1 cellular context compared by ENCODE assay signal in genomic region chr5:124661317-124662141, GRCh38.
TF ChIP-seq lines count a peak whose summit lies in the region.

No MANE protein-coding gene starts in this region.

TF ChIP-seq in GM12878, 131 proteins besides CTCF, POLR2A, EP300 and RAD21 (continued from another document):
- TF ChIP-seq, protein P1, sequence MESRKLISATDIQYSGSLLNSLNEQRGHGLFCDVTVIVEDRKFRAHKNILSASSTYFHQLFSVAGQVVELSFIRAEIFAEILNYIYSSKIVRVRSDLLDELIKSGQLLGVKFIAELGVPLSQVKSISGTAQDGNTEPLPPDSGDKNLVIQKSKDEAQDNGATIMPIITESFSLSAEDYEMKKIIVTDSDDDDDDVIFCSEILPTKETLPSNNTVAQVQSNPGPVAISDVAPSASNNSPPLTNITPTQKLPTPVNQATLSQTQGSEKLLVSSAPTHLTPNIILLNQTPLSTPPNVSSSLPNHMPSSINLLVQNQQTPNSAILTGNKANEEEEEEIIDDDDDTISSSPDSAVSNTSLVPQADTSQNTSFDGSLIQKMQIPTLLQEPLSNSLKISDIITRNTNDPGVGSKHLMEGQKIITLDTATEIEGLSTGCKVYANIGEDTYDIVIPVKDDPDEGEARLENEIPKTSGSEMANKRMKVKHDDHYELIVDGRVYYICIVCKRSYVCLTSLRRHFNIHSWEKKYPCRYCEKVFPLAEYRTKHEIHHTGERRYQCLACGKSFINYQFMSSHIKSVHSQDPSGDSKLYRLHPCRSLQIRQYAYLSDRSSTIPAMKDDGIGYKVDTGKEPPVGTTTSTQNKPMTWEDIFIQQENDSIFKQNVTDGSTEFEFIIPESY (IDR thresholded peaks at IDR 0.05): no peak
- TF ChIP-seq BRCA1 (IDR thresholded peaks at IDR 0.05; ENCODE audit: low read depth, low read length) (no peak), POU2F2 (IDR thresholded peaks at IDR 0.05; ENCODE audit: borderline replicate concordance, low read depth, low read length) (no peak), MYB (IDR thresholded peaks at IDR 0.05; ENCODE audit: borderline replicate concordance, low read depth, low read length) (no peak), PAX5 (IDR thresholded peaks at IDR 0.05; ENCODE audit: borderline replicate concordance, low read depth, low read length) (0 out of 2 replicates have a peak, but pooled peaks have one; percentile 25), MEF2B (IDR thresholded peaks at IDR 0.05; ENCODE audit: partially characterized antibody, poor library complexity, severe bottlenecking) (peak; percentile 14), NBN (IDR thresholded peaks at IDR 0.05) (0 out of 2 replicates have a peak, but pooled peaks have one; percentile 12), ZZZ3 (IDR thresholded peaks at IDR 0.05; ENCODE audit: control insufficient read depth, insufficient read length, low read depth) (no peak), IKZF2 (IDR thresholded peaks at IDR 0.05) (peak; percentile 59 to 64; a peak in 3 of 4 replicates), SRF (IDR thresholded peaks at IDR 0.05; ENCODE audit: low read depth in 2 of 2, low read length in 2 of 2) (no peak), CREB1 (IDR thresholded peaks at IDR 0.05; ENCODE audit: low read depth) (no peak), EED (IDR thresholded peaks at IDR 0.05; ENCODE audit: low read depth) (no peak), ZNF24 (IDR thresholded peaks at IDR 0.05) (no peak), IKZF1 (conservative IDR thresholded peaks at IDR 0.05) (peak; percentile 52), FOS (IDR thresholded peaks at IDR 0.05; ENCODE audit: borderline replicate concordance, extremely low read depth, insufficient read length) (no peak), JUND (IDR thresholded peaks at IDR 0.05; ENCODE audit: low read depth, low read length) (no peak), BCL11A (IDR thresholded peaks at IDR 0.05; ENCODE audit: low read depth, low read length) (no peak; the same call in 1 of the 2 replicates), ATF7 (IDR thresholded peaks at IDR 0.05; ENCODE audit: low read depth) (peak; percentile 57; the same call in 1 of the 2 replicates)
- TF ChIP-seq, protein P2, sequence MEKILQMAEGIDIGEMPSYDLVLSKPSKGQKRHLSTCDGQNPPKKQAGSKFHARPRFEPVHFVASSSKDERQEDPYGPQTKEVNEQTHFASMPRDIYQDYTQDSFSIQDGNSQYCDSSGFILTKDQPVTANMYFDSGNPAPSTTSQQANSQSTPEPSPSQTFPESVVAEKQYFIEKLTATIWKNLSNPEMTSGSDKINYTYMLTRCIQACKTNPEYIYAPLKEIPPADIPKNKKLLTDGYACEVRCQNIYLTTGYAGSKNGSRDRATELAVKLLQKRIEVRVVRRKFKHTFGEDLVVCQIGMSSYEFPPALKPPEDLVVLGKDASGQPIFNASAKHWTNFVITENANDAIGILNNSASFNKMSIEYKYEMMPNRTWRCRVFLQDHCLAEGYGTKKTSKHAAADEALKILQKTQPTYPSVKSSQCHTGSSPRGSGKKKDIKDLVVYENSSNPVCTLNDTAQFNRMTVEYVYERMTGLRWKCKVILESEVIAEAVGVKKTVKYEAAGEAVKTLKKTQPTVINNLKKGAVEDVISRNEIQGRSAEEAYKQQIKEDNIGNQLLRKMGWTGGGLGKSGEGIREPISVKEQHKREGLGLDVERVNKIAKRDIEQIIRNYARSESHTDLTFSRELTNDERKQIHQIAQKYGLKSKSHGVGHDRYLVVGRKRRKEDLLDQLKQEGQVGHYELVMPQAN (conservative IDR thresholded peaks at IDR 0.05): no peak
- TF ChIP-seq, protein P3, sequence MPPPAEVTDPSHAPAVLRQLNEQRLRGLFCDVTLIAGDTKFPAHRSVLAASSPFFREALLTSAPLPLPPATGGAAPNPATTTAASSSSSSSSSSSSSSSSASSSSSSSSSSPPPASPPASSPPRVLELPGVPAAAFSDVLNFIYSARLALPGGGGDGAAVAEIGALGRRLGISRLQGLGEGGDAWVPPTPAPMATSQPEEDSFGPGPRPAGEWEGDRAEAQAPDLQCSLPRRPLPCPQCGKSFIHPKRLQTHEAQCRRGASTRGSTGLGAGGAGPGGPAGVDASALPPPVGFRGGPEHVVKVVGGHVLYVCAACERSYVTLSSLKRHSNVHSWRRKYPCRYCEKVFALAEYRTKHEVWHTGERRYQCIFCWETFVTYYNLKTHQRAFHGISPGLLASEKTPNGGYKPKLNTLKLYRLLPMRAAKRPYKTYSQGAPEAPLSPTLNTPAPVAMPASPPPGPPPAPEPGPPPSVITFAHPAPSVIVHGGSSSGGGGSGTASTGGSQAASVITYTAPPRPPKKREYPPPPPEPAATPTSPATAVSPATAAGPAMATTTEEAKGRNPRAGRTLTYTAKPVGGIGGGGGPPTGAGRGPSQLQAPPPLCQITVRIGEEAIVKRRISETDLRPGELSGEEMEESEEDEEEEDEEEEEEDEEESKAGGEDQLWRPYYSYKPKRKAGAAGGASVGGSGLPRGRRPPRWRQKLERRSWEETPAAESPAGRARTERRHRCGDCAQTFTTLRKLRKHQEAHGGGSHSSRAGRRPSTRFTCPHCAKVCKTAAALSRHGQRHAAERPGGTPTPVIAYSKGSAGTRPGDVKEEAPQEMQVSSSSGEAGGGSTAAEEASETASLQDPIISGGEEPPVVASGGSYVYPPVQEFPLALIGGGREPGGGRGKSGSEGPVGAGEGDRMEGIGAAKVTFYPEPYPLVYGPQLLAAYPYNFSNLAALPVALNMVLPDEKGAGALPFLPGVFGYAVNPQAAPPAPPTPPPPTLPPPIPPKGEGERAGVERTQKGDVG (CRISPR knock-in tag; IDR thresholded peaks at IDR 0.05): no peak
- TF ChIP-seq, protein P4, sequence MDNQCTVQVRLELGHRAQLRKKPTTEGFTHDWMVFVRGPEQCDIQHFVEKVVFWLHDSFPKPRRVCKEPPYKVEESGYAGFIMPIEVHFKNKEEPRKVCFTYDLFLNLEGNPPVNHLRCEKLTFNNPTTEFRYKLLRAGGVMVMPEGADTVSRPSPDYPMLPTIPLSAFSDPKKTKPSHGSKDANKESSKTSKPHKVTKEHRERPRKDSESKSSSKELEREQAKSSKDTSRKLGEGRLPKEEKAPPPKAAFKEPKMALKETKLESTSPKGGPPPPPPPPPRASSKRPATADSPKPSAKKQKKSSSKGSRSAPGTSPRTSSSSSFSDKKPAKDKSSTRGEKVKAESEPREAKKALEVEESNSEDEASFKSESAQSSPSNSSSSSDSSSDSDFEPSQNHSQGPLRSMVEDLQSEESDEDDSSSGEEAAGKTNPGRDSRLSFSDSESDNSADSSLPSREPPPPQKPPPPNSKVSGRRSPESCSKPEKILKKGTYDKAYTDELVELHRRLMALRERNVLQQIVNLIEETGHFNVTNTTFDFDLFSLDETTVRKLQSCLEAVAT (IDR thresholded peaks at IDR 0.05): no peak
